Comparison of ENCODE assay signal across 1 cellular context in the genomic region with DNA sequence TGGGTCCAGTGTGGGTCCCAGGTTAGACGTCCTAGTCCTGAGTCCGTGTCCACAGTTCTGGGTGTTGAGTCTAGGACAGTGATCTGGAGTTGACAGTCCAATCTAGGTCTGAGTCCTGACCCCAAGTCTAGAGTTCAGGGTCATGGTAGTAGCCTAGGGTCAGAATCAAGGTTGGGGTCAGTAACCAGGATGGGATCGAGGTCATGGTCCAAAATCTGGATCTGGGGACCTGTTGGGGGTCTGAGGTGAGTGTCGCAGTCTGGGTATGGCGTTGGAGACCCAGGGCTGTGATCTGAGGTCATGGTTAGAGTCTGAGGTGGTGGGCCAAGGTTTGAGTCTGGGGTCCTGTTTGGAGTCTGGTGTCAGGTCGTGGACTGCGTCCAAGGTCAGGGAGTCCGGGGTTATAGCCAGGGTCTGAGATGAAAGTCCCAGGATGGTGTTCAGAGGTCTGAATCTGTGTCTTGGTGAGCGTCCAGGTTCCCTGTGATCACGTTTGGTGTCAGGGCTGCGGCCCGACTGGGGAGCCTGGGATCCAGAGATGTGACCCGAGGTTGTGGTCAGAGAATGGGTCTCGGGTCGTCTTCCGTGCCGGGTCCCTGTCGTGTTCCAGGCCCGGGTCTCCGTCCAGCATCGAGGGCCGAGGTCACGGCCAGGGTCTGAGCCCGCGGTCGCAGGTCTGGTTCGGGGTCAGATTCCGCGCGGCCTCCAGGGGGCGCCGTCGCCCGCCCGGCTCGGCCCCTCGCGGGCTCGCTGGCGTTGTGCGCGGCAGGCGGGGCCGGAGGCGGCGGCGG.
TF ChIP-seq lines count a peak whose summit lies in the region.

No MANE protein-coding gene starts in this region.

TF ChIP-seq in HepG2, 621 proteins besides CTCF, POLR2A, EP300 and RAD21 (continued from another document and continues in another):
- TF ChIP-seq, protein P1, sequence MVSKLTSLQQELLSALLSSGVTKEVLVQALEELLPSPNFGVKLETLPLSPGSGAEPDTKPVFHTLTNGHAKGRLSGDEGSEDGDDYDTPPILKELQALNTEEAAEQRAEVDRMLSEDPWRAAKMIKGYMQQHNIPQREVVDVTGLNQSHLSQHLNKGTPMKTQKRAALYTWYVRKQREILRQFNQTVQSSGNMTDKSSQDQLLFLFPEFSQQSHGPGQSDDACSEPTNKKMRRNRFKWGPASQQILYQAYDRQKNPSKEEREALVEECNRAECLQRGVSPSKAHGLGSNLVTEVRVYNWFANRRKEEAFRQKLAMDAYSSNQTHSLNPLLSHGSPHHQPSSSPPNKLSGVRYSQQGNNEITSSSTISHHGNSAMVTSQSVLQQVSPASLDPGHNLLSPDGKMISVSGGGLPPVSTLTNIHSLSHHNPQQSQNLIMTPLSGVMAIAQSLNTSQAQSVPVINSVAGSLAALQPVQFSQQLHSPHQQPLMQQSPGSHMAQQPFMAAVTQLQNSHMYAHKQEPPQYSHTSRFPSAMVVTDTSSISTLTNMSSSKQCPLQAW (CRISPR knock-in tag; IDR thresholded peaks at IDR 0.05) = no peak
- no peak for TF ChIP-seq ZNF552 (CRISPR knock-in tag; IDR thresholded peaks at IDR 0.05; ENCODE audit: borderline replicate concordance)
- no peak for TF ChIP-seq ZNF34 (CRISPR knock-in tag; IDR thresholded peaks at IDR 0.05; ENCODE audit: borderline replicate concordance)
- no peak for TF ChIP-seq SIX4 (CRISPR knock-in tag; IDR thresholded peaks at IDR 0.05)
- no peak for TF ChIP-seq ZNF3 (CRISPR knock-in tag; IDR thresholded peaks at IDR 0.05)
- no peak for TF ChIP-seq ZBTB8A (CRISPR knock-in tag; IDR thresholded peaks at IDR 0.05; ENCODE audit: borderline replicate concordance, low read depth)
- TF ChIP-seq TCF7L2 (IDR thresholded peaks at IDR 0.05; ENCODE audit: low read depth, low read length) = no peak
- TF ChIP-seq POLR2AphosphoS2 (IDR thresholded peaks at IDR 0.05; ENCODE audit: low read depth, low read length) = no peak
- no peak for TF ChIP-seq XRCC5 (optimal IDR thresholded peaks at IDR 0.05; ENCODE audit: low read length)
- TF ChIP-seq LCORL (IDR thresholded peaks at IDR 0.05) = no peak
- no peak for TF ChIP-seq LCORL (CRISPR knock-in tag; IDR thresholded peaks at IDR 0.05)
- TF ChIP-seq ISX (CRISPR knock-in tag; conservative IDR thresholded peaks at IDR 0.05) = no peak
- no peak for TF ChIP-seq TEAD2 (CRISPR knock-in tag; IDR thresholded peaks at IDR 0.05)
- no peak for TF ChIP-seq FLYWCH1 (CRISPR knock-in tag; IDR thresholded peaks at IDR 0.05)
- no peak for TF ChIP-seq JUND (CRISPR knock-in tag; IDR thresholded peaks at IDR 0.05)
- no peak for TF ChIP-seq MAF1 (CRISPR knock-in tag; IDR thresholded peaks at IDR 0.05; ENCODE audit: borderline replicate concordance)
- TF ChIP-seq, protein P2, sequence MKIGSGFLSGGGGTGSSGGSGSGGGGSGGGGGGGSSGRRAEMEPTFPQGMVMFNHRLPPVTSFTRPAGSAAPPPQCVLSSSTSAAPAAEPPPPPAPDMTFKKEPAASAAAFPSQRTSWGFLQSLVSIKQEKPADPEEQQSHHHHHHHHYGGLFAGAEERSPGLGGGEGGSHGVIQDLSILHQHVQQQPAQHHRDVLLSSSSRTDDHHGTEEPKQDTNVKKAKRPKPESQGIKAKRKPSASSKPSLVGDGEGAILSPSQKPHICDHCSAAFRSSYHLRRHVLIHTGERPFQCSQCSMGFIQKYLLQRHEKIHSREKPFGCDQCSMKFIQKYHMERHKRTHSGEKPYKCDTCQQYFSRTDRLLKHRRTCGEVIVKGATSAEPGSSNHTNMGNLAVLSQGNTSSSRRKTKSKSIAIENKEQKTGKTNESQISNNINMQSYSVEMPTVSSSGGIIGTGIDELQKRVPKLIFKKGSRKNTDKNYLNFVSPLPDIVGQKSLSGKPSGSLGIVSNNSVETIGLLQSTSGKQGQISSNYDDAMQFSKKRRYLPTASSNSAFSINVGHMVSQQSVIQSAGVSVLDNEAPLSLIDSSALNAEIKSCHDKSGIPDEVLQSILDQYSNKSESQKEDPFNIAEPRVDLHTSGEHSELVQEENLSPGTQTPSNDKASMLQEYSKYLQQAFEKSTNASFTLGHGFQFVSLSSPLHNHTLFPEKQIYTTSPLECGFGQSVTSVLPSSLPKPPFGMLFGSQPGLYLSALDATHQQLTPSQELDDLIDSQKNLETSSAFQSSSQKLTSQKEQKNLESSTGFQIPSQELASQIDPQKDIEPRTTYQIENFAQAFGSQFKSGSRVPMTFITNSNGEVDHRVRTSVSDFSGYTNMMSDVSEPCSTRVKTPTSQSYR (CRISPR knock-in tag; IDR thresholded peaks at IDR 0.05; ENCODE audit: borderline replicate concordance) = no peak
- TF ChIP-seq ZNF616 (CRISPR knock-in tag; IDR thresholded peaks at IDR 0.05; ENCODE audit: low read depth) = no peak
- no peak for TF ChIP-seq ZBTB42 (CRISPR knock-in tag; IDR thresholded peaks at IDR 0.05)
- no peak for TF ChIP-seq ZNF724P (CRISPR knock-in tag; IDR thresholded peaks at IDR 0.05; ENCODE audit: borderline replicate concordance)
- TF ChIP-seq ZBTB3 (CRISPR knock-in tag; IDR thresholded peaks at IDR 0.05; ENCODE audit: borderline replicate concordance, low read depth) = no peak
- no peak for TF ChIP-seq U2AF1 (optimal IDR thresholded peaks at IDR 0.05; ENCODE audit: low read depth, low read length)
- no peak for TF ChIP-seq ZNF33A (CRISPR knock-in tag; IDR thresholded peaks at IDR 0.05; ENCODE audit: borderline replicate concordance)
- TF ChIP-seq ZNF12 (CRISPR knock-in tag; IDR thresholded peaks at IDR 0.05) = no peak
- TF ChIP-seq AGO1 (IDR thresholded peaks at IDR 0.05; ENCODE audit: low read depth, low read length, poor library complexity, severe bottlenecking) = no peak
- no peak for TF ChIP-seq ZNF572 (CRISPR knock-in tag; IDR thresholded peaks at IDR 0.05)
- no peak for TF ChIP-seq KLF13 (CRISPR knock-in tag; IDR thresholded peaks at IDR 0.05)
- TF ChIP-seq, protein P3, sequence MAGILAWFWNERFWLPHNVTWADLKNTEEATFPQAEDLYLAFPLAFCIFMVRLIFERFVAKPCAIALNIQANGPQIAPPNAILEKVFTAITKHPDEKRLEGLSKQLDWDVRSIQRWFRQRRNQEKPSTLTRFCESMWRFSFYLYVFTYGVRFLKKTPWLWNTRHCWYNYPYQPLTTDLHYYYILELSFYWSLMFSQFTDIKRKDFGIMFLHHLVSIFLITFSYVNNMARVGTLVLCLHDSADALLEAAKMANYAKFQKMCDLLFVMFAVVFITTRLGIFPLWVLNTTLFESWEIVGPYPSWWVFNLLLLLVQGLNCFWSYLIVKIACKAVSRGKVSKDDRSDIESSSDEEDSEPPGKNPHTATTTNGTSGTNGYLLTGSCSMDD (CRISPR knock-in tag; IDR thresholded peaks at IDR 0.05) = no peak
- TF ChIP-seq EED (CRISPR knock-in tag; IDR thresholded peaks at IDR 0.05) = no peak
- TF ChIP-seq KLF9 (CRISPR knock-in tag; IDR thresholded peaks at IDR 0.05; ENCODE audit: low read depth) = no peak
- no peak for TF ChIP-seq POGZ (CRISPR knock-in tag; IDR thresholded peaks at IDR 0.05)
- no peak for TF ChIP-seq NFE2L1 (CRISPR knock-in tag; IDR thresholded peaks at IDR 0.05; ENCODE audit: borderline replicate concordance)
- TF ChIP-seq NCOA2 (CRISPR knock-in tag; IDR thresholded peaks at IDR 0.05) = no peak
- TF ChIP-seq RBAK (CRISPR knock-in tag; IDR thresholded peaks at IDR 0.05) = no peak
- peak; percentile 59; the same call in 1 of the 2 replicates for TF ChIP-seq ZSCAN21 (CRISPR knock-in tag; IDR thresholded peaks at IDR 0.05; ENCODE audit: borderline replicate concordance)
- no peak for TF ChIP-seq EHMT2 (IDR thresholded peaks at IDR 0.05; ENCODE audit: borderline replicate concordance, low read depth, low read length)
- TF ChIP-seq NR2F6 (IDR thresholded peaks at IDR 0.05) = 0 out of 2 replicates have a peak, but pooled peaks have one; percentile 2
- TF ChIP-seq NR2F6 (CRISPR knock-in tag; IDR thresholded peaks at IDR 0.05) = peak; percentile 76; the same call in 1 of the 2 replicates
- no peak for TF ChIP-seq TCF7 (IDR thresholded peaks at IDR 0.05; ENCODE audit: low read depth)
- no peak for TF ChIP-seq MAZ (IDR thresholded peaks at IDR 0.05; ENCODE audit: borderline replicate concordance, low read depth, low read length)
- TF ChIP-seq MAZ (CRISPR knock-in tag; IDR thresholded peaks at IDR 0.05; ENCODE audit: low read depth) = peak; percentile 50; the same call in 1 of the 2 replicates
- no peak for TF ChIP-seq MTF2 (CRISPR knock-in tag; IDR thresholded peaks at IDR 0.05; ENCODE audit: borderline replicate concordance)
- TF ChIP-seq, protein P4, sequence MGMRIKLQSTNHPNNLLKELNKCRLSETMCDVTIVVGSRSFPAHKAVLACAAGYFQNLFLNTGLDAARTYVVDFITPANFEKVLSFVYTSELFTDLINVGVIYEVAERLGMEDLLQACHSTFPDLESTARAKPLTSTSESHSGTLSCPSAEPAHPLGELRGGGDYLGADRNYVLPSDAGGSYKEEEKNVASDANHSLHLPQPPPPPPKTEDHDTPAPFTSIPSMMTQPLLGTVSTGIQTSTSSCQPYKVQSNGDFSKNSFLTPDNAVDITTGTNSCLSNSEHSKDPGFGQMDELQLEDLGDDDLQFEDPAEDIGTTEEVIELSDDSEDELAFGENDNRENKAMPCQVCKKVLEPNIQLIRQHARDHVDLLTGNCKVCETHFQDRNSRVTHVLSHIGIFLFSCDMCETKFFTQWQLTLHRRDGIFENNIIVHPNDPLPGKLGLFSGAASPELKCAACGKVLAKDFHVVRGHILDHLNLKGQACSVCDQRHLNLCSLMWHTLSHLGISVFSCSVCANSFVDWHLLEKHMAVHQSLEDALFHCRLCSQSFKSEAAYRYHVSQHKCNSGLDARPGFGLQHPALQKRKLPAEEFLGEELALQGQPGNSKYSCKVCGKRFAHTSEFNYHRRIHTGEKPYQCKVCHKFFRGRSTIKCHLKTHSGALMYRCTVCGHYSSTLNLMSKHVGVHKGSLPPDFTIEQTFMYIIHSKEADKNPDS (CRISPR knock-in tag; IDR thresholded peaks at IDR 0.05) = no peak
- TF ChIP-seq, protein P5, sequence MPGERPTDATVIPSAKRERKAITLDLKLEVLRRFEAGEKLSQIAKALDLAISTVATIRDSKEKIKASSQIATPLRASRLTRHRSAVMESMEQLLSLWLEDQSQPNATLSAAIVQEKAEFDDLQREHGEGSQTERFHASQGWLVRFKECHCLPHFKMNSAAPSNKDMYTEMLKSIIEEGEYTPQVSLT (CRISPR knock-in tag; IDR thresholded peaks at IDR 0.05; ENCODE audit: borderline replicate concordance, low read depth) = no peak
- no peak for TF ChIP-seq SRSF9 (IDR thresholded peaks at IDR 0.05; ENCODE audit: borderline replicate concordance, insufficient read depth, low read depth, low read length, poor library complexity, severe bottlenecking)
- TF ChIP-seq, protein P6, sequence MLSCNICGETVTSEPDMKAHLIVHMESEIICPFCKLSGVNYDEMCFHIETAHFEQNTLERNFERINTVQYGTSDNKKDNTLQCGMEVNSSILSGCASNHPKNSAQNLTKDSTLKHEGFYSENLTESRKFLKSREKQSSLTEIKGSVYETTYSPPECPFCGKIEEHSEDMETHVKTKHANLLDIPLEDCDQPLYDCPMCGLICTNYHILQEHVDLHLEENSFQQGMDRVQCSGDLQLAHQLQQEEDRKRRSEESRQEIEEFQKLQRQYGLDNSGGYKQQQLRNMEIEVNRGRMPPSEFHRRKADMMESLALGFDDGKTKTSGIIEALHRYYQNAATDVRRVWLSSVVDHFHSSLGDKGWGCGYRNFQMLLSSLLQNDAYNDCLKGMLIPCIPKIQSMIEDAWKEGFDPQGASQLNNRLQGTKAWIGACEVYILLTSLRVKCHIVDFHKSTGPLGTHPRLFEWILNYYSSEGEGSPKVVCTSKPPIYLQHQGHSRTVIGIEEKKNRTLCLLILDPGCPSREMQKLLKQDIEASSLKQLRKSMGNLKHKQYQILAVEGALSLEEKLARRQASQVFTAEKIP (CRISPR knock-in tag; IDR thresholded peaks at IDR 0.05; ENCODE audit: borderline replicate concordance) = no peak
- TF ChIP-seq NCOA5 (CRISPR knock-in tag; IDR thresholded peaks at IDR 0.05) = no peak
- no peak for TF ChIP-seq SOX13 (IDR thresholded peaks at IDR 0.05)
- no peak for TF ChIP-seq SOX13 (CRISPR knock-in tag; conservative IDR thresholded peaks at IDR 0.05 in 1 of 2, IDR thresholded peaks at IDR 0.05 in 1 of 2)
- no peak for TF ChIP-seq NONO (IDR thresholded peaks at IDR 0.05)
- TF ChIP-seq NONO (CRISPR knock-in tag; conservative IDR thresholded peaks at IDR 0.05) = no peak
- TF ChIP-seq ZNF331 (CRISPR knock-in tag; IDR thresholded peaks at IDR 0.05) = no peak
- TF ChIP-seq, protein P7, sequence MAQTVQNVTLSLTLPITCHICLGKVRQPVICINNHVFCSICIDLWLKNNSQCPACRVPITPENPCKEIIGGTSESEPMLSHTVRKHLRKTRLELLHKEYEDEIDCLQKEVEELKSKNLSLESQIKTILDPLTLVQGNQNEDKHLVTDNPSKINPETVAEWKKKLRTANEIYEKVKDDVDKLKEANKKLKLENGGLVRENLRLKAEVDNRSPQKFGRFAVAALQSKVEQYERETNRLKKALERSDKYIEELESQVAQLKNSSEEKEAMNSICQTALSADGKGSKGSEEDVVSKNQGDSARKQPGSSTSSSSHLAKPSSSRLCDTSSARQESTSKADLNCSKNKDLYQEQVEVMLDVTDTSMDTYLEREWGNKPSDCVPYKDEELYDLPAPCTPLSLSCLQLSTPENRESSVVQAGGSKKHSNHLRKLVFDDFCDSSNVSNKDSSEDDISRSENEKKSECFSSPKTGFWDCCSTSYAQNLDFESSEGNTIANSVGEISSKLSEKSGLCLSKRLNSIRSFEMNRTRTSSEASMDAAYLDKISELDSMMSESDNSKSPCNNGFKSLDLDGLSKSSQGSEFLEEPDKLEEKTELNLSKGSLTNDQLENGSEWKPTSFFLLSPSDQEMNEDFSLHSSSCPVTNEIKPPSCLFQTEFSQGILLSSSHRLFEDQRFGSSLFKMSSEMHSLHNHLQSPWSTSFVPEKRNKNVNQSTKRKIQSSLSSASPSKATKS (CRISPR knock-in tag; IDR thresholded peaks at IDR 0.05) = no peak
- no peak for TF ChIP-seq ZNF557 (CRISPR knock-in tag; IDR thresholded peaks at IDR 0.05)
- no peak for TF ChIP-seq SNAPC2 (CRISPR knock-in tag; IDR thresholded peaks at IDR 0.05)
- no peak for TF ChIP-seq ZMYM2 (CRISPR knock-in tag; IDR thresholded peaks at IDR 0.05)
- TF ChIP-seq, protein P8, sequence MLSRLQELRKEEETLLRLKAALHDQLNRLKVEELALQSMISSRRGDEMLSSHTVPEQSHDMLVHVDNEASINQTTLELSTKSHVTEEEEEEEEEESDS (CRISPR knock-in tag; IDR thresholded peaks at IDR 0.05; ENCODE audit: borderline replicate concordance) = no peak
- TF ChIP-seq, protein P9, sequence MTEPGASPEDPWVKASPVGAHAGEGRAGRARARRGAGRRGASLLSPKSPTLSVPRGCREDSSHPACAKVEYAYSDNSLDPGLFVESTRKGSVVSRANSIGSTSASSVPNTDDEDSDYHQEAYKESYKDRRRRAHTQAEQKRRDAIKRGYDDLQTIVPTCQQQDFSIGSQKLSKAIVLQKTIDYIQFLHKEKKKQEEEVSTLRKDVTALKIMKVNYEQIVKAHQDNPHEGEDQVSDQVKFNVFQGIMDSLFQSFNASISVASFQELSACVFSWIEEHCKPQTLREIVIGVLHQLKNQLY (CRISPR knock-in tag; IDR thresholded peaks at IDR 0.05) = no peak
